In genomic region chr19:5686647-5687359, GRCh38 we compare ENCODE assay signal across 8 cellular contexts. TPM values are rescaled to one million over a fixed set of nuclear protein-coding genes. Genes with fewer than 3 reads are reported as not detected.
A peak's percentile ranks its signal among the peaks of the same experiment; 100 is the strongest.
DNase-seq lines count a peak whose midpoint lies in the region; ATAC-seq and TF ChIP-seq lines count a peak whose summit lies in the region.

No MANE protein-coding gene starts in this region.

- peak; percentile 97 for DNase-seq in DMS 273 (lab: John Stamatoyannopoulos, UW; ENCODE audit: unreplicated experiment)
- DNase-seq in KBM-7 = peak; percentile 94
- peak; percentile 89 for DNase-seq in RKO (ENCODE audit: low spot score)
- peak; percentile 96 for DNase-seq in activated T-helper 9 cell treated with anti-CD3 and anti-CD28 coated beads, Interleukin-2, amount 50 U/mL, for 16 hours (ENCODE audit: low read depth)
- DNase-seq in foreskin fibroblast = peak; percentile 89 to 98

- no peaks in the 10 kb centered on the region for H3K36me3 ChIP-seq in neural cell (ENCODE audit: insufficient read depth, low read length)

- peak; percentile 82 for TF ChIP-seq CTCF in foreskin fibroblast (IDR thresholded peaks at IDR 0.05; ENCODE audit: low read depth, low read length)
- TF ChIP-seq CTCF in neural cell (IDR thresholded peaks at IDR 0.05; ENCODE audit: poor library complexity, severe bottlenecking) = peak; percentile 60

- no peaks in the 10 kb centered on the region for H3K27me3 ChIP-seq in neural cell (ENCODE audit: insufficient read depth, low read depth, low read length)

- no peak overlapping the region for H3K27ac ChIP-seq in neural cell (ENCODE audit: low read length)

- no peak for TF ChIP-seq EP300 in neural cell (conservative IDR thresholded peaks at IDR 0.05; ENCODE audit: poor library complexity, severe bottlenecking)

- peaks cover 18% of the 10 kb centered on the region for H3K79me2 ChIP-seq in neural cell (replicated peaks; ENCODE audit: insufficient read depth, low read length)

- ATAC-seq in GM21576 (IDR thresholded peaks at IDR 0.05; ENCODE audit: unreplicated experiment) = peak; percentile 41

- H3K4me2 ChIP-seq in neural cell (ENCODE audit: low read length) = no peak overlapping the region

- no peaks in the 10 kb centered on the region for H3K9me3 Mint-ChIP-seq in stimulated activated naive CD8-positive, alpha-beta T cell treated with anti-CD3 and anti-CD28 coated beads, Interleukin-15, Interleukin-2, amounts not matched to agents 100 ng/mL and 50 ng/mL, for 24 hours

- no peaks in the 10 kb centered on the region for H3K9me3 ChIP-seq in neural cell (ENCODE audit: low read length)

- H3K27me3 Mint-ChIP-seq in stimulated activated naive CD8-positive, alpha-beta T cell treated with anti-CD3 and anti-CD28 coated beads, Interleukin-15, Interleukin-2, amounts not matched to agents 100 ng/mL and 50 ng/mL, for 24 hours = no peaks in the 10 kb centered on the region

- H3F3A ChIP-seq in neural cell (ENCODE audit: insufficient read depth, low read length, poor library complexity, severe bottlenecking) = no peaks in the 10 kb centered on the region

- peaks cover 31% of the 10 kb centered on the region for H3K4me1 Mint-ChIP-seq in stimulated activated naive CD8-positive, alpha-beta T cell treated with anti-CD3 and anti-CD28 coated beads, Interleukin-15, Interleukin-2, amounts not matched to agents 100 ng/mL and 50 ng/mL, for 24 hours (ENCODE audit: low read depth)

- TF ChIP-seq RAD21 in neural cell (conservative IDR thresholded peaks at IDR 0.05) = no peak

- H3K27ac Mint-ChIP-seq in stimulated activated naive CD8-positive, alpha-beta T cell treated with anti-CD3 and anti-CD28 coated beads, Interleukin-15, Interleukin-2, amounts not matched to agents 100 ng/mL and 50 ng/mL, for 24 hours = peak overlapping the region; percentile 70

- in situ Hi-C loops in KBM-7 (cut with MboI; ENCODE audit: low pct_unique_long_range_greater_than_20kb, low sequenced_read_pairs) = no loop called here

- H3K4me3 ChIP-seq in foreskin fibroblast (ENCODE audit: low read depth in 1 of 2, low read length in 2 of 2) = peak overlapping the region; percentile 56 to 58
- peak overlapping the region; percentile 56 for H3K4me3 ChIP-seq in neural cell (ENCODE audit: low read length)

- no peak overlapping the region for H2AFZ ChIP-seq in neural cell (ENCODE audit: low read depth, low read length)

- H4K20me1 ChIP-seq in neural cell (ENCODE audit: insufficient read depth) = peaks cover 4% of the 10 kb centered on the region

- peak overlapping the region; percentile 78 for H3K4me3 Mint-ChIP-seq in stimulated activated naive CD8-positive, alpha-beta T cell treated with anti-CD3 and anti-CD28 coated beads, Interleukin-15, Interleukin-2, amounts not matched to agents 100 ng/mL and 50 ng/mL, for 24 hours

- H3K36me3 Mint-ChIP-seq in stimulated activated naive CD8-positive, alpha-beta T cell treated with anti-CD3 and anti-CD28 coated beads, Interleukin-15, Interleukin-2, amounts not matched to agents 100 ng/mL and 50 ng/mL, for 24 hours (ENCODE audit: low read depth) = peaks cover 16% of the 10 kb centered on the region

- no peaks in the 10 kb centered on the region for H3K9me2 ChIP-seq in neural cell (ENCODE audit: insufficient read depth, low read length)

- no peak overlapping the region for H3K9ac ChIP-seq in neural cell (ENCODE audit: low read length)

TF ChIP-seq in neural cell, 6 proteins besides CTCF, POLR2A, EP300 and RAD21:
- TF ChIP-seq TAF1 (IDR thresholded peaks at IDR 0.05; ENCODE audit: low read depth) (no peak), POLR2AphosphoS5 (IDR thresholded peaks at IDR 0.05) (peak; percentile 16), SMC3 (conservative IDR thresholded peaks at IDR 0.05; ENCODE audit: poor library complexity) (no peak), EZH2 (IDR thresholded peaks at IDR 0.05; ENCODE audit: borderline replicate concordance, insufficient read depth, low read length, poor library complexity, severe bottlenecking) (no peak), REST (IDR thresholded peaks at IDR 0.05; ENCODE audit: borderline replicate concordance) (no peak), MXI1 (conservative IDR thresholded peaks at IDR 0.05; ENCODE audit: poor library complexity, severe bottlenecking) (no peak)
TF ChIP-seq in neural cell: peak in this region for 1.

RNA-seq across cellular contexts. Expression of gene RPL36, which starts 3.3 kb away (rescaled TPM):
- polyA plus RNA-seq in neural cell = 358 and 452 TPM in 2 replicates
- 119 TPM in 2 replicates for polyA minus RNA-seq in neural cell

RNA-seq across cellular contexts. Expression of gene HSD11B1L, which starts 6.0 kb away (rescaled TPM):
- polyA plus RNA-seq in neural cell = 170 and 223 TPM in 2 replicates
- polyA minus RNA-seq in neural cell = 58.5 and 65.5 TPM in 2 replicates

RNA-seq across cellular contexts. Expression of gene MICOS13, which starts 6.5 kb away (rescaled TPM):
- polyA plus RNA-seq in neural cell = 46.0 and 52.3 TPM in 2 replicates
- polyA minus RNA-seq in neural cell = 14.0 and 14.4 TPM in 2 replicates

RNA-seq across cellular contexts. Expression of gene LONP1, which starts 33.1 kb away (rescaled TPM):
- polyA plus RNA-seq in neural cell = 43.1 and 46.2 TPM in 2 replicates
- polyA minus RNA-seq in neural cell = 46.0 and 48.9 TPM in 2 replicates

RNA-seq across cellular contexts. Expression of gene CATSPERD, which starts 33.6 kb away (rescaled TPM):
- not detected in 2 replicates for polyA plus RNA-seq in neural cell
- polyA minus RNA-seq in neural cell = not detected in 2 replicates
